In the genomic region with DNA sequence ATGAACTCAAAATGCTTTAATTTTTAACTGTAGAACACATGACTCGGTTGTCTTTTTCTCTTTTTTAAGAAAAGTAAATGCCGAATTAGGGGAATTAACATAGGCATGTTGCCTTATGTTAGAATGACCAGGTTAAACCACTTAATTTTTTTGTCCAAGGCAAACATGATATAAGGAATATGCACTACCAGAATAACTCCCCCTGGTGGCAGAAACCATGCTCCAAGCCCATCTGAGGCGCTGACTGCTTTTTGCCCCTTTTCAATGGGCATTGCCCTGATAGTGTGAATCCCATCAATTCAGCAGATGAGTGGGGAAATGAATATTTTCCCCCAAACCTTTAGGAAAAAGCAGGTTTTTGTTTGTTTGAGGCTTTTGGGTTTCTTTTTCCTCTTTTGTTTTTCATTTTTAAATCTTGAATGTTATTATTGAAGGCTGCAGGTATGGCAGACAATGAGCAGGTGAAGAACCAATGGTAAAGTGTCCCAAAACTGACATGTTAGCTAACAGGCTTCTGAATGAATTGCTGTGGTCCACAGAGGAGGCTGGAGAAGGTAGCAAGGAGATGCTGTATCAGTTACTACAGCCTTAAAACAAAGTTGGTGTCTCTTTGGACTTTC, we compare ENCODE assay signal across 9 cellular contexts.
DNase-seq lines count a peak whose midpoint lies in the region; ATAC-seq and TF ChIP-seq lines count a peak whose summit lies in the region.
"Had no signal": no experiment of that assay in that cellular context is flagged by ENCODE, and none has a peak within 500 bp of the region (broad histone marks: within the 10 kb centered on the region; RNA-seq: fewer than 3 reads in every experiment).

No MANE protein-coding gene starts in this region.

- H3K4me3 Mint-ChIP-seq in activated CD4-positive, alpha-beta memory T cell treated with anti-CD3 and anti-CD28 coated beads for 36 hours: no peak overlapping the region
- H3K4me3 Mint-ChIP-seq in activated T-helper 17 cell treated with anti-CD3 and anti-CD28 coated beads, Interleukin-2, amount 50 U/mL, for 72 hours: no peak overlapping the region
- H3K4me3 Mint-ChIP-seq: stimulated activated naive CD8-positive, alpha-beta T cell treated with anti-CD3 and anti-CD28 coated beads, Interleukin-15, Interleukin-2, amounts not matched to agents 100 ng/mL and 50 ng/mL, for 24 hours had no signal

- CTCF ChIA-PET in activated CD4-positive, alpha-beta memory T cell treated with anti-CD3 and anti-CD28 coated beads for 36 hours (lab: Charles Lee): interaction anchor here (0.7 to 1.8 kb wide), 2 partner anchors 26 to 158 kb away, joined by 3 to 4 read pairs; no protein-coding TSS in a partner anchor

- peak; percentile 69 for TF ChIP-seq CTCF in GM12873 (IDR thresholded peaks at IDR 0.05; ENCODE audit: insufficient read depth, low read depth, low read length, missing control alignments)

- H3K4me1 Mint-ChIP-seq in activated CD4-positive, alpha-beta memory T cell treated with anti-CD3 and anti-CD28 coated beads for 36 hours (ENCODE audit: low read depth): no peaks in the 10 kb centered on the region
- H3K4me1 Mint-ChIP-seq in activated T-helper 17 cell treated with anti-CD3 and anti-CD28 coated beads, Interleukin-2, amount 50 U/mL, for 72 hours: no peaks in the 10 kb centered on the region

- H3K9me3 Mint-ChIP-seq in activated CD4-positive, alpha-beta memory T cell treated with anti-CD3 and anti-CD28 coated beads for 36 hours: no peaks in the 10 kb centered on the region
- no peaks in the 10 kb centered on the region for H3K9me3 Mint-ChIP-seq in activated T-helper 17 cell treated with anti-CD3 and anti-CD28 coated beads, Interleukin-2, amount 50 U/mL, for 72 hours
- H3K9me3 Mint-ChIP-seq: stimulated activated naive CD8-positive, alpha-beta T cell treated with anti-CD3 and anti-CD28 coated beads, Interleukin-15, Interleukin-2, amounts not matched to agents 100 ng/mL and 50 ng/mL, for 24 hours had no signal

- in situ Hi-C loops in KBM-7 (cut with MboI; ENCODE audit: low pct_unique_long_range_greater_than_20kb, low sequenced_read_pairs): no loop called here

- POLR2A ChIA-PET in activated CD4-positive, alpha-beta memory T cell treated with anti-CD3 and anti-CD28 coated beads for 36 hours (lab: Charles Lee): no interaction called here

- no peaks in the 10 kb centered on the region for H3K27me3 Mint-ChIP-seq in activated CD4-positive, alpha-beta memory T cell treated with anti-CD3 and anti-CD28 coated beads for 36 hours
- peaks cover 8% of the 10 kb centered on the region for H3K27me3 Mint-ChIP-seq in activated T-helper 17 cell treated with anti-CD3 and anti-CD28 coated beads, Interleukin-2, amount 50 U/mL, for 72 hours
- H3K27me3 Mint-ChIP-seq: stimulated activated naive CD8-positive, alpha-beta T cell treated with anti-CD3 and anti-CD28 coated beads, Interleukin-15, Interleukin-2, amounts not matched to agents 100 ng/mL and 50 ng/mL, for 24 hours had no signal

- no peak for ATAC-seq in HG02884 (IDR thresholded peaks at IDR 0.05; ENCODE audit: unreplicated experiment)
- no peak for ATAC-seq in activated T-helper 17 cell treated with anti-CD3 and anti-CD28 coated beads, Interleukin-2, amount 50 U/mL, for 72 hours (replicated peaks)

- intact Hi-C loops in activated CD4-positive, alpha-beta memory T cell treated with anti-CD3 and anti-CD28 coated beads for 36 hours (cut with micrococcal nuclease): loop anchor here (2.0 to 5.0 kb wide), 2 partner anchors 287 to 343 kb away; no protein-coding TSS in a partner anchor

- no peak overlapping the region for H3K27ac Mint-ChIP-seq in activated CD4-positive, alpha-beta memory T cell treated with anti-CD3 and anti-CD28 coated beads for 36 hours
- H3K27ac Mint-ChIP-seq in activated T-helper 17 cell treated with anti-CD3 and anti-CD28 coated beads, Interleukin-2, amount 50 U/mL, for 72 hours: no peak overlapping the region
- H3K27ac Mint-ChIP-seq: stimulated activated naive CD8-positive, alpha-beta T cell treated with anti-CD3 and anti-CD28 coated beads, Interleukin-15, Interleukin-2, amounts not matched to agents 100 ng/mL and 50 ng/mL, for 24 hours had no signal

- no peaks in the 10 kb centered on the region for H3K36me3 Mint-ChIP-seq in activated CD4-positive, alpha-beta memory T cell treated with anti-CD3 and anti-CD28 coated beads for 36 hours
- H3K36me3 Mint-ChIP-seq in activated T-helper 17 cell treated with anti-CD3 and anti-CD28 coated beads, Interleukin-2, amount 50 U/mL, for 72 hours (ENCODE audit: low read depth): no peaks in the 10 kb centered on the region

- DNase-seq in Ammon's horn (ENCODE audit: low spot score) (peak; percentile 53), KBM-7 (peak; percentile 44), iPS DF 19.7 (ENCODE audit: low read depth, low spot score) (peak; percentile 12)
- DNase-seq in activated CD4-positive, alpha-beta memory T cell treated with anti-CD3 and anti-CD28 coated beads for 36 hours: peak; percentile 31
- DNase-seq in stimulated activated CD4-positive, alpha-beta T cell treated with anti-CD3 and anti-CD28 coated beads, TNF-alpha, amount 100 ng/mL, for 48 hours (ENCODE audit: low read depth in 3 of 3): peak; percentile 8 to 13 (median 8)
